ENCODE assay signal across 18 cellular contexts in genomic region chr18:67428805-67429204, GRCh38.
DNase-seq lines count a peak whose midpoint lies in the region; ATAC-seq and TF ChIP-seq lines count a peak whose summit lies in the region.
"Had no signal": no experiment of that assay in that cellular context is flagged by ENCODE, and none has a peak within 500 bp of the region (broad histone marks: within the 10 kb centered on the region; RNA-seq: fewer than 3 reads in every experiment).

No MANE protein-coding gene starts in this region.

- H4K20me1 ChIP-seq in GM23248 (ENCODE audit: insufficient read depth), result no peaks in the 10 kb centered on the region

- peaks cover 5% of the 10 kb centered on the region for H3K4me1 Mint-ChIP-seq in activated naive CD8-positive, alpha-beta T cell treated with anti-CD3 and anti-CD28 coated beads, Interleukin-2, amount 50 U/mL, for 24 hours

- H3K9ac ChIP-seq in GM23248 (no peak overlapping the region), skeletal muscle satellite cell (ENCODE audit: low read depth, low read length) (peak overlapping the region; percentile 63)

- H3K79me2 ChIP-seq in GM23248 (ENCODE audit: insufficient read depth), result no peaks in the 10 kb centered on the region

- peak; percentile 18 for ATAC-seq in activated naive CD8-positive, alpha-beta T cell treated with anti-CD3 and anti-CD28 coated beads, Interleukin-2, amount 50 U/mL, for 24 hours
- ATAC-seq in GM19324 (IDR thresholded peaks at IDR 0.05; ENCODE audit: low FRiP score, unreplicated experiment), result no peak
- ATAC-seq: left ventricle myocardium superior, Panc1 had no signal

- H3K4me3 Mint-ChIP-seq in activated naive CD8-positive, alpha-beta T cell treated with anti-CD3 and anti-CD28 coated beads, Interleukin-2, amount 50 U/mL, for 24 hours, result no peak overlapping the region

- H3K4me3 ChIP-seq in GM23248, result no peak overlapping the region
- no peak overlapping the region for H3K4me3 ChIP-seq in skeletal muscle satellite cell (ENCODE audit: low read length)
- H3K4me3 ChIP-seq: coronary artery, HAP-1, upper lobe of left lung had no signal

- H3K27me3 Mint-ChIP-seq in activated naive CD8-positive, alpha-beta T cell treated with anti-CD3 and anti-CD28 coated beads, Interleukin-2, amount 50 U/mL, for 24 hours, result no peaks in the 10 kb centered on the region

- DNase-seq in GM23248, result peak; percentile 38
- DNase-seq in activated naive CD8-positive, alpha-beta T cell treated with anti-CD3 and anti-CD28 coated beads, Interleukin-2, amount 50 U/mL, for 24 hours, result no peak
- DNase-seq in fibroblast of gingiva (ENCODE audit: low read depth), result peak; percentile 81
- DNase-seq in HEK293T (ENCODE audit: extremely low spot score), result no peak
- no peak for DNase-seq in NCI-H1436 treated with DMSO at 0.1 percent for 48 hours (lab: John Stamatoyannopoulos, UW)
- DNase-seq: activated CD4-positive, alpha-beta T cell treated with anti-CD3 and anti-CD28 coated beads, Interleukin-2, amount 50 U/mL, for 1 hour; aorta; Caco-2; glutamatergic neuron; Kasumi-1; left ventricle myocardium superior; stimulated activated naive CD4-positive, alpha-beta T cell treated with Interleukin-2 at 50 U/mL for 16 hours had no signal

- peaks cover 40% of the 10 kb centered on the region for H3F3A ChIP-seq in GM23248 (ENCODE audit: insufficient read depth)

- H3K9me3 ChIP-seq in GM23248 (ENCODE audit: low read depth) (no peaks in the 10 kb centered on the region), skeletal muscle satellite cell (replicated peaks; ENCODE audit: low read length) (no peaks in the 10 kb centered on the region)
- H3K9me3 ChIP-seq: Caco-2, HAP-1, upper lobe of left lung had no signal

- CTCF ChIA-PET in HEK293T (lab: Yijun Ruan, JAX), result interaction anchor here (0.8 kb wide), 1 partner anchor 83 kb away, joined by 3 read pairs; no protein-coding TSS in a partner anchor

- H3K27me3 ChIP-seq in GM23248 (replicated peaks; ENCODE audit: insufficient read depth), result no peaks in the 10 kb centered on the region
- no peaks in the 10 kb centered on the region for H3K27me3 ChIP-seq in skeletal muscle satellite cell (ENCODE audit: control insufficient read depth, insufficient read depth, low read length)
- H3K27me3 ChIP-seq: upper lobe of left lung had no signal

- H3K4me2 ChIP-seq in GM23248 (ENCODE audit: unreplicated experiment) (peak overlapping the region; percentile 37), skeletal muscle satellite cell (ENCODE audit: low read length) (peak overlapping the region; percentile 48)

- POLR2A ChIA-PET in HEK293T (lab: Yijun Ruan, JAX), result no interaction called here

- no peaks in the 10 kb centered on the region for H3K9me3 Mint-ChIP-seq in activated naive CD8-positive, alpha-beta T cell treated with anti-CD3 and anti-CD28 coated beads, Interleukin-2, amount 50 U/mL, for 24 hours

- in situ Hi-C loops in GM23248 (cut with MboI), result no loop called here

- H3K27ac Mint-ChIP-seq in activated naive CD8-positive, alpha-beta T cell treated with anti-CD3 and anti-CD28 coated beads, Interleukin-2, amount 50 U/mL, for 24 hours, result no peak overlapping the region

- H2AFZ ChIP-seq in GM23248, result peak overlapping the region; percentile 47; the same call in 1 of the 2 replicates

- H3K27ac ChIP-seq in GM23248, result peak overlapping the region; percentile 33
- H3K27ac ChIP-seq: coronary artery, upper lobe of left lung had no signal

- no peaks in the 10 kb centered on the region for H3K9me2 ChIP-seq in GM23248 (ENCODE audit: insufficient read depth)

- no peaks in the 10 kb centered on the region for H3K36me3 Mint-ChIP-seq in activated naive CD8-positive, alpha-beta T cell treated with anti-CD3 and anti-CD28 coated beads, Interleukin-2, amount 50 U/mL, for 24 hours (ENCODE audit: low read depth)

- H3K4me1 ChIP-seq in GM23248 (ENCODE audit: insufficient read depth) (peaks cover 30% of the 10 kb centered on the region), skeletal muscle satellite cell (ENCODE audit: control insufficient read depth, insufficient read depth, low read length) (peaks cover 46% of the 10 kb centered on the region)
- H3K4me1 ChIP-seq: Caco-2, HAP-1, upper lobe of left lung had no signal

- WGBS in GM23248 (ENCODE audit: low coverage in 1 of 2, low lambda C conversion rate in 2 of 2, missing lambda C conversion rate in 2 of 2), 2 experiments, result 14 to 16% methylated on average over 2 of the region's 2 CpGs

- H3K36me3 ChIP-seq in GM23248 (ENCODE audit: low read depth) (no peaks in the 10 kb centered on the region), skeletal muscle satellite cell (ENCODE audit: insufficient read depth, low read length) (no peaks in the 10 kb centered on the region)
- H3K36me3 ChIP-seq: HAP-1, upper lobe of left lung had no signal

TF ChIP-seq in HEK293T, 16 proteins besides CTCF, POLR2A, EP300 and RAD21:
- TF ChIP-seq SP1 (IDR thresholded peaks at IDR 0.05), result no peak
- no peak for TF ChIP-seq CTBP1 (IDR thresholded peaks at IDR 0.05; ENCODE audit: borderline replicate concordance)
- TF ChIP-seq L3MBTL2 (conservative IDR thresholded peaks at IDR 0.05), result no peak
- TF ChIP-seq BHLHE40 (IDR thresholded peaks at IDR 0.05; ENCODE audit: borderline replicate concordance), result no peak
- no peak for TF ChIP-seq ZNF384 (IDR thresholded peaks at IDR 0.05)
- TF ChIP-seq FOXA1 (IDR thresholded peaks at IDR 0.05), result no peak
- TF ChIP-seq TARDBP (IDR thresholded peaks at IDR 0.05), result no peak
- TF ChIP-seq HDGF (IDR thresholded peaks at IDR 0.05; ENCODE audit: borderline replicate concordance), result no peak
- no peak for TF ChIP-seq SUZ12 (IDR thresholded peaks at IDR 0.05)
- TF ChIP-seq FOXM1 (IDR thresholded peaks at IDR 0.05; ENCODE audit: borderline replicate concordance), result no peak
- TF ChIP-seq ARNT (IDR thresholded peaks at IDR 0.05), result no peak
- TF ChIP-seq ELF4 (IDR thresholded peaks at IDR 0.05), result no peak
- TF ChIP-seq, protein P1, sequence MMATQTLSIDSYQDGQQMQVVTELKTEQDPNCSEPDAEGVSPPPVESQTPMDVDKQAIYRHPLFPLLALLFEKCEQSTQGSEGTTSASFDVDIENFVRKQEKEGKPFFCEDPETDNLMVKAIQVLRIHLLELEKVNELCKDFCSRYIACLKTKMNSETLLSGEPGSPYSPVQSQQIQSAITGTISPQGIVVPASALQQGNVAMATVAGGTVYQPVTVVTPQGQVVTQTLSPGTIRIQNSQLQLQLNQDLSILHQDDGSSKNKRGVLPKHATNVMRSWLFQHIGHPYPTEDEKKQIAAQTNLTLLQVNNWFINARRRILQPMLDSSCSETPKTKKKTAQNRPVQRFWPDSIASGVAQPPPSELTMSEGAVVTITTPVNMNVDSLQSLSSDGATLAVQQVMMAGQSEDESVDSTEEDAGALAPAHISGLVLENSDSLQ (IDR thresholded peaks at IDR 0.05), result no peak
- TF ChIP-seq FOXK2 (IDR thresholded peaks at IDR 0.05), result no peak
- no peak for TF ChIP-seq LEF1 (IDR thresholded peaks at IDR 0.05; ENCODE audit: borderline replicate concordance)
- no peak for TF ChIP-seq NFRKB (IDR thresholded peaks at IDR 0.05)

Comparison
In these comparisons a context has a peak if more than half of its experiments do, and no peak if none do; other contexts are left out.
1. DNase-seq: peak in GM23248 (single experiment) and fibroblast of gingiva (single experiment); none in activated naive CD8-positive, alpha-beta T cell treated with anti-CD3 and anti-CD28 coated beads, Interleukin-2, amount 50 U/mL, for 24 hours (single experiment), HEK293T (single experiment) and NCI-H1436 treated with DMSO at 0.1 percent for 48 hours (single experiment).